13 cellular contexts compared by ENCODE assay signal in genomic region chr16:57866529-57866918, GRCh38.
"Had no signal": no experiment of that assay in that cellular context is flagged by ENCODE, and none has a peak within 500 bp of the region (broad histone marks: within the 10 kb centered on the region; RNA-seq: fewer than 3 reads in every experiment).

No MANE protein-coding gene starts in this region.

- H3K36me3 ChIP-seq: esophagus muscularis mucosa, right atrium auricular region, WERI-Rb-1 had no signal

- H3K27me3 ChIP-seq: dorsolateral prefrontal cortex, esophagus muscularis mucosa, right atrium auricular region had no signal

- ATAC-seq: activated T-helper 17 cell treated with anti-CD3 and anti-CD28 coated beads, Interleukin-2, amount 50 U/mL, for 72 hours; natural killer cell treated with Interleukin-12 subunit alpha and Interleukin-12 subunit beta and Interleukin-15 and Interleukin-18, amount 100 ng/mL, for 72 hours had no signal

- DNase-seq: activated CD4-positive, alpha-beta T cell treated with anti-CD3 and anti-CD28 coated beads, Interleukin-2, amount 50 U/mL, for 48 hours; activated naive CD4-positive, alpha-beta T cell treated with anti-CD3 and anti-CD28 coated beads, Interleukin-2, amount 10 ng/mL, durations not matched to agents 7 days and 5 days; dorsolateral prefrontal cortex; hypothalamus; occipital lobe; stimulated activated CD4-positive, alpha-beta T cell treated with anti-CD3 and anti-CD28 coated beads, Interleukin-4, amount 100 ng/mL, for 4 hours; stimulated activated CD8-positive, alpha-beta memory T cell treated with anti-CD3 and anti-CD28 coated beads, Interleukin-4, amount 100 ng/mL, for 48 hours; stimulated activated naive CD4-positive, alpha-beta T cell treated with Interleukin-2 at 50 U/mL for 16 hours; WERI-Rb-1 had no signal

- H3K27ac ChIP-seq: dorsolateral prefrontal cortex, esophagus muscularis mucosa, right atrium auricular region, WERI-Rb-1 had no signal

- H3K4me3 ChIP-seq: dorsolateral prefrontal cortex, esophagus muscularis mucosa, right atrium auricular region had no signal

- H3K9me3 ChIP-seq: esophagus muscularis mucosa, right atrium auricular region had no signal
